8 cellular contexts compared by ENCODE assay signal in the genomic region with DNA sequence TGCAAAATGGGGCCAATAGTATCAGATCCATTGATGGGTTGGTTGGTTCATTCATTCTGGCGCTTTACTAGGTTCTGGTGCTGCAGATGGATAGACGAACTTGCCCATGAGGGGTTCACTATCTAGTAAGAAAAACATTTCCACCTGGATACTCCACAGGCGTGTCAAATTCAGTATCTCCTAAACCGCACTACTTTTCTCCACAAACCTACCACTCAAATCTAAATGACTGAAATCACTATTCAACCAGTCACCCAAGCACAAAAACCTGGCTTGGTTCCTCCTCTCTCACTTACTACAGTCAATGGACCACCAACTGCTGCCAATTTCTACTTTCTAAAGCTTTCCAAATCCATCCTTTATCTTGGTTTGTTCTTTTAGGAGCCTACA. TPM values are rescaled to one million over a fixed set of nuclear protein-coding genes. Genes with fewer than 3 reads are reported as not detected.
DNase-seq lines count a peak whose midpoint lies in the region; ATAC-seq and TF ChIP-seq lines count a peak whose summit lies in the region.

No MANE protein-coding gene starts in this region.

- H3K36me3 ChIP-seq in right lobe of liver = no peaks in the 10 kb centered on the region
- peaks cover 0 to under 1% (median 0%) of the 10 kb centered on the region in 4 donors for H3K36me3 ChIP-seq in upper lobe of left lung

- H3K9me3 ChIP-seq in right lobe of liver (no peaks in the 10 kb centered on the region), upper lobe of left lung (no peaks in the 10 kb centered on the region)

- no peaks in the 10 kb centered on the region for H3K9me3 Mint-ChIP-seq in activated naive CD8-positive, alpha-beta T cell treated with anti-CD3 and anti-CD28 coated beads, Interleukin-2, amount 10 ng/mL, durations not matched to agents 7 days and 5 days

- POLR2A ChIA-PET in activated naive CD8-positive, alpha-beta T cell treated with anti-CD3 and anti-CD28 coated beads, Interleukin-2, amount 10 ng/mL, durations not matched to agents 7 days and 5 days (lab: Charles Lee) = interaction anchor here (1.0 to 2.5 kb wide), 5 partner anchors 11 to 537 kb away, joined by 3 to 11 read pairs (median 4); partner anchors contain the start of genes MRPS33 and SSBP1

- peak overlapping the region; percentile 83 for H3K27ac Mint-ChIP-seq in activated naive CD8-positive, alpha-beta T cell treated with anti-CD3 and anti-CD28 coated beads, Interleukin-2, amount 10 ng/mL, durations not matched to agents 7 days and 5 days

- WGBS in right lobe of liver (ENCODE audit: insufficient coverage, low coverage, low lambda C conversion rate, missing lambda C conversion rate) = 6% methylated on average over 4 of the region's 4 CpGs
- WGBS in upper lobe of left lung, 2 donors = 14 to 15% methylated on average over 4 of the region's 4 CpGs

- ATAC-seq in HG02973 (IDR thresholded peaks at IDR 0.05; ENCODE audit: unreplicated experiment) (peak; percentile 25), right lobe of liver (no peak), upper lobe of left lung (ENCODE audit: low FRiP score in 2 of 2) (no peak)
- no peak for ATAC-seq in activated naive CD8-positive, alpha-beta T cell treated with anti-CD3 and anti-CD28 coated beads, Interleukin-2, amount 10 ng/mL, durations not matched to agents 7 days and 5 days (ENCODE audit: low read depth)

- peaks cover 33% of the 10 kb centered on the region for H3K4me1 Mint-ChIP-seq in activated naive CD8-positive, alpha-beta T cell treated with anti-CD3 and anti-CD28 coated beads, Interleukin-2, amount 10 ng/mL, durations not matched to agents 7 days and 5 days

- H3K27me3 ChIP-seq in right lobe of liver = no peaks in the 10 kb centered on the region
- no peaks in the 10 kb centered on the region for H3K27me3 ChIP-seq in upper lobe of left lung

- H3K4me3 ChIP-seq in right lobe of liver (peak overlapping the region; percentile 84 to 95 (median 92)), upper lobe of left lung (peak overlapping the region; percentile 80 to 97 (median 89))

- TF ChIP-seq EP300 in upper lobe of left lung (IDR thresholded peaks at IDR 0.05) = no peak

- H3K4me1 ChIP-seq in right lobe of liver (peaks cover 0 to 4% (median 0%) of the 10 kb centered on the region in 4 donors), upper lobe of left lung (peaks cover 7 to 14% (median 11%) of the 10 kb centered on the region in 4 donors)

- DNase-seq in G401 (ENCODE audit: low spot score) (peak; percentile 29), right lobe of liver (no peak), upper lobe of left lung (no peak), GDM1 (lab: John Stamatoyannopoulos, UW) (no peak), NCI-H526 (lab: John Stamatoyannopoulos, UW) (no peak), activated gamma-delta T cell (lab: John Stamatoyannopoulos, UW) (no peak)
- DNase-seq in activated naive CD8-positive, alpha-beta T cell treated with anti-CD3 and anti-CD28 coated beads, Interleukin-2, amount 10 ng/mL, durations not matched to agents 7 days and 5 days = no peak

- in situ Hi-C loops in G401 (cut with HindIII; ENCODE audit: low sequenced_read_pairs) = no loop called here

- peaks cover 2% of the 10 kb centered on the region for H3K27me3 Mint-ChIP-seq in activated naive CD8-positive, alpha-beta T cell treated with anti-CD3 and anti-CD28 coated beads, Interleukin-2, amount 10 ng/mL, durations not matched to agents 7 days and 5 days

- H3K27ac ChIP-seq in right lobe of liver (no peak overlapping the region), upper lobe of left lung (peak overlapping the region in 3 of 4 donors; percentile 31 to 83 (median 65))

- intact Hi-C loops in right lobe of liver (cut with DNase I) = no loop called here

- H3K4me3 Mint-ChIP-seq in activated naive CD8-positive, alpha-beta T cell treated with anti-CD3 and anti-CD28 coated beads, Interleukin-2, amount 10 ng/mL, durations not matched to agents 7 days and 5 days = peak overlapping the region; percentile 89

- TF ChIP-seq POLR2A in right lobe of liver (IDR thresholded peaks at IDR 0.05) (no peak), upper lobe of left lung (IDR thresholded peaks at IDR 0.05) (no peak)

- TF ChIP-seq CTCF in right lobe of liver (IDR thresholded peaks at IDR 0.05) = no peak
- TF ChIP-seq CTCF in upper lobe of left lung (IDR thresholded peaks at IDR 0.05) = no peak

- peaks cover 26% of the 10 kb centered on the region for H3K36me3 Mint-ChIP-seq in activated naive CD8-positive, alpha-beta T cell treated with anti-CD3 and anti-CD28 coated beads, Interleukin-2, amount 10 ng/mL, durations not matched to agents 7 days and 5 days

RNA-seq across cellular contexts. Expression of gene AGK, which starts 0.6 kb away (rescaled TPM):
- 45.3 and 53.5 TPM in 2 replicates for total RNA-seq in G401 (2014; rRNA removed; shearing (Covaris generic))
- total RNA-seq in activated naive CD8-positive, alpha-beta T cell treated with anti-CD3 and anti-CD28 coated beads, Interleukin-2, amount 10 ng/mL, durations not matched to agents 7 days and 5 days = 10 to 100 TPM; 39.9 to 40.3 TPM
- 10 to 100 TPM in 5 of 6 experiments, 1 to 10 TPM in 1; 9.3 to 19.2 (median 12.0) TPM for total RNA-seq in right lobe of liver
- 10 to 100 TPM; 11.5 to 51.3 (median 22.3) TPM for total RNA-seq in upper lobe of left lung

Comparison
In these comparisons a context has a peak if more than half of its experiments do, and no peak if none do; other contexts are left out.
1. H3K27ac ChIP-seq: peak in upper lobe of left lung (3 of 4); none in right lobe of liver (0 of 3).